34 cellular contexts compared by ENCODE assay signal in the genomic region with DNA sequence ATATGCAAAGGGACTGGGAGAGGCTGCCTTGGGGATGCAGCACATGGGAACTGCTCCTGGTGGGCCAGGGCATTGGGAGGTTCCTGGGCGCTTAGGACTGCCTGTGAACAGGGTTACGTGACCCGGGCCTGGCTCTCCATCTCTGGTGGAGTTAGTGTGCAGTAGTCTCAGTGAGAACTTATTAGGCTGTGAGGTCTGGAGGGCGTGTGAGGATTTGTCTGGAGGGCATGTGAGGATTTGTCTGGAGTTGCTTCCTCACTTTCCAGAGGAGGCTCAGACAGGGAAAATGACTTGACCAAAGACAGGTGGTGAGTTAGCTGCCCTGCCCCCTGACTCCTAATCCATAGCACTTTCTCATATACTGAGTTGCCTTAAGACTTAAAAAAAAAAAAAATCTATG. TPM values are rescaled to one million over a fixed set of nuclear protein-coding genes. Genes with fewer than 3 reads are reported as not detected.
"Had no signal": no experiment of that assay in that cellular context is flagged by ENCODE, and none has a peak within 500 bp of the region (broad histone marks: within the 10 kb centered on the region; RNA-seq: fewer than 3 reads in every experiment).

No MANE protein-coding gene starts in this region.

- H3K36me3 Mint-ChIP-seq: naive B cell had no signal

- H3K4me2 ChIP-seq: hepatocyte had no signal

- H3K9me3 Mint-ChIP-seq: activated T-cell treated with anti-CD3 and anti-CD28 coated beads, Interleukin-2, amount 50 U/mL, for 24 hours; central memory CD8-positive, alpha-beta T cell; naive B cell; nephron progenitor cell; T-helper 2 cell treated with Interferon-gamma antibody and Interleukin-4, amounts not matched to agents 5 μg/mL and 100 μg/mL, for 36 hours had no signal

- H3K4me3 Mint-ChIP-seq: activated T-cell treated with anti-CD3 and anti-CD28 coated beads, Interleukin-2, amount 50 U/mL, for 24 hours; central memory CD8-positive, alpha-beta T cell; nephron progenitor cell; T-helper 2 cell treated with Interferon-gamma antibody and Interleukin-4, amounts not matched to agents 5 μg/mL and 100 μg/mL, for 36 hours had no signal

- DNase-seq: activated CD4-positive, alpha-beta T cell treated with anti-CD3 and anti-CD28 coated beads for 4 hours; activated CD4-positive, alpha-beta T cell treated with anti-CD3 and anti-CD28 coated beads, Interleukin-2, amount 50 U/mL, for 48 hours; activated CD8-positive, alpha-beta memory T cell treated with anti-CD3 and anti-CD28 coated beads for 24 hours; activated gamma-delta T cell treated with Interleukin-2 at 50 U/mL for 16 hours; activated naive CD4-positive, alpha-beta T cell treated with anti-CD3 and anti-CD28 coated beads, Interleukin-2, amount 50 U/mL, for 16 hours; activated T-cell treated with anti-CD3 and anti-CD28 coated beads, Interleukin-2, amount 50 U/mL, for 24 hours; amniotic stem cell; brain microvascular endothelial cell; dermis blood vessel endothelial cell; effector CD8-positive, alpha-beta T cell; erythroblast; islet precursor cell; left cardiac atrium; left ventricle myocardium superior; naive B cell; nephron progenitor cell; ovary; psoas muscle; stimulated activated CD4-positive, alpha-beta T cell treated with anti-CD3 and anti-CD28 coated beads, Interleukin-12 subunit alpha, Interleukin-12 subunit beta, amount 100 ng/mL, for 4 hours; stimulated activated CD4-positive, alpha-beta T cell treated with anti-CD3 and anti-CD28 coated beads, Interleukin-4, amount 100 ng/mL, for 1 hour; stimulated activated naive CD8-positive, alpha-beta T cell treated with anti-CD3 and anti-CD28 coated beads, Interleukin-15, Interleukin-2, amounts not matched to agents 100 U/mL and 50 U/mL, for 24 hours; T-helper 1 cell; testis; transverse colon had no signal

- H2AFZ ChIP-seq: hepatocyte had no signal

- ATAC-seq: gastroesophageal sphincter; left cardiac atrium; left ventricle myocardium superior; psoas muscle; stimulated activated naive CD8-positive, alpha-beta T cell treated with anti-CD3 and anti-CD28 coated beads, Interleukin-15, Interleukin-2, amounts not matched to agents 100 U/mL and 50 U/mL, for 24 hours had no signal

- H3K27ac ChIP-seq: brain microvascular endothelial cell, gastroesophageal sphincter, hepatocyte, neutrophil, ovary, psoas muscle, testis, transverse colon had no signal

- H3K4me3 ChIP-seq: gastroesophageal sphincter, hepatocyte, ovary, psoas muscle, testis, transverse colon had no signal

- H3K79me2 ChIP-seq: hepatocyte had no signal

- H3K9me3 ChIP-seq: gastroesophageal sphincter, neutrophil, ovary, psoas muscle, testis, transverse colon had no signal

- H3K36me3 ChIP-seq: brain microvascular endothelial cell, gastroesophageal sphincter, neutrophil, ovary, transverse colon had no signal

- H3K27me3 ChIP-seq: brain microvascular endothelial cell, hepatocyte, ovary, testis had no signal

- FAIRE-seq: astrocyte, colon, urothelium cell line had no signal

- H3K4me1 ChIP-seq: gastroesophageal sphincter, psoas muscle, testis, transverse colon had no signal

- H3K27ac Mint-ChIP-seq: activated T-cell treated with anti-CD3 and anti-CD28 coated beads, Interleukin-2, amount 50 U/mL, for 24 hours; nephron progenitor cell; T-helper 2 cell treated with Interferon-gamma antibody and Interleukin-4, amounts not matched to agents 5 μg/mL and 100 μg/mL, for 36 hours had no signal

RNA-seq across cellular contexts. Expression of a gene that starts 1.6 kb away (rescaled TPM):
- total RNA-seq: astrocyte, dermis blood vessel endothelial cell, gastroesophageal sphincter, hepatocyte, left cardiac atrium, left ventricle myocardium superior, lung microvascular endothelial cell, ovary, psoas muscle, skeletal muscle tissue, transverse colon had no signal
- polyA plus RNA-seq: hepatocyte, ovary, psoas muscle had no signal
